Comparison of ENCODE assay signal across 18 cellular contexts in genomic region chr2:202016579-202017227, GRCh38. TPM values are rescaled to one million over a fixed set of nuclear protein-coding genes. Genes with fewer than 3 reads are reported as not detected.
DNase-seq lines count a peak whose midpoint lies in the region; ATAC-seq and TF ChIP-seq lines count a peak whose summit lies in the region.
"Had no signal": no experiment of that assay in that cellular context is flagged by ENCODE, and none has a peak within 500 bp of the region (broad histone marks: within the 10 kb centered on the region; RNA-seq: fewer than 3 reads in every experiment).

No MANE protein-coding gene starts in this region.

- H3K9ac ChIP-seq in endodermal cell (ENCODE audit: extremely low read depth, low read length, poor library complexity, severe bottlenecking): no peak overlapping the region

- no peak for TF ChIP-seq POLR2A in lower leg skin (IDR thresholded peaks at IDR 0.05)

- H3K36me3 ChIP-seq in endodermal cell (ENCODE audit: control insufficient read depth, insufficient read depth, low read length): no peaks in the 10 kb centered on the region
- H3K36me3 ChIP-seq: SJSA1 had no signal

- H3K4me1 Mint-ChIP-seq in endodermal cell: peaks cover 37% of the 10 kb centered on the region

- H3K4me1 ChIP-seq in endodermal cell (ENCODE audit: control insufficient read depth, insufficient read depth, low read length): peaks cover 15% of the 10 kb centered on the region
- H3K4me1 ChIP-seq: SJSA1 had no signal

- no peaks in the 10 kb centered on the region for H3K9me3 ChIP-seq in endodermal cell (ENCODE audit: control insufficient read depth, low read length)
- H3K9me3 ChIP-seq: SJSA1 had no signal

- no peaks in the 10 kb centered on the region for H3K27me3 ChIP-seq in endodermal cell (ENCODE audit: control insufficient read depth, insufficient read depth, low read length, poor library complexity, severe bottlenecking)
- H3K27me3 ChIP-seq: SJSA1 had no signal

- no peak overlapping the region for H3K4me3 ChIP-seq in endodermal cell (ENCODE audit: low read length)
- H3K4me3 ChIP-seq in lower leg skin (ENCODE audit: low read depth, poor library complexity, severe bottlenecking): no peak overlapping the region
- H3K4me3 ChIP-seq: SJSA1 had no signal

- TF ChIP-seq CTCF in endodermal cell (conservative IDR thresholded peaks at IDR 0.05) (no peak), lower leg skin (IDR thresholded peaks at IDR 0.05) (no peak)

- peak; percentile 91 for ATAC-seq in Right ventricle myocardium superior (ENCODE audit: poor library complexity)
- ATAC-seq in GM18502 (IDR thresholded peaks at IDR 0.05; ENCODE audit: poor library complexity, unreplicated experiment): no peak
- ATAC-seq: PC-3 had no signal

- H3K9me3 Mint-ChIP-seq in endodermal cell: peaks cover 2% of the 10 kb centered on the region

- H3K4me3 Mint-ChIP-seq in endodermal cell: no peak overlapping the region

- no peak overlapping the region for H3K27ac ChIP-seq in endodermal cell (ENCODE audit: low read depth, low read length)
- H3K27ac ChIP-seq: HL-60, RWPE1, SJSA1 had no signal

- peak overlapping the region; percentile 30 for H3K27ac Mint-ChIP-seq in endodermal cell

- H3K27me3 Mint-ChIP-seq in endodermal cell (ENCODE audit: insufficient read depth): peaks cover 16% of the 10 kb centered on the region

- WGBS in endodermal cell (ENCODE audit: insufficient coverage in 1 of 2, insufficient read length in 1 of 2), 2 experiments: 92 to 95% methylated on average over 3 to 5 of the region's 5 CpGs
- whole genome bisulfite sequencing in lower leg skin, 2 donors: 70 to 72% methylated on average over 5 of the region's 5 CpGs

- DNase-seq in Right ventricle myocardium superior (peak; percentile 75), cardiac septum (ENCODE audit: low spot score) (no peak), endodermal cell (no peak), mesenteric fat pad (ENCODE audit: low spot score) (peak; percentile 64), lower leg skin (ENCODE audit: low spot score in 2 of 2) (no peak), activated gamma-delta T cell (lab: John Stamatoyannopoulos, UW) (no peak), Ammon's horn (ENCODE audit: low spot score) (no peak)
- DNase-seq: DMS153, HCEC 1CT, NCI-H1105 treated with DMSO at 0.1 percent for 48 hours, NCI-H187, NCI-H774, PC-3 had no signal

- no peaks in the 10 kb centered on the region for H3K36me3 Mint-ChIP-seq in endodermal cell (ENCODE audit: low read depth)

- intact Hi-C loops in Right ventricle myocardium superior (cut with DNase I): no loop called here
- intact Hi-C loops in cardiac septum (cut with DNase I): no loop called here
- intact Hi-C loops in lower leg skin (cut with DNase I; ENCODE audit: low total_unique reads): no loop called here

RNA-seq across cellular contexts. Expression of gene FZD7, which starts 17.0 kb away (rescaled TPM):
- total RNA-seq in Right ventricle myocardium superior (25.3 TPM), cardiac septum (34.7 TPM), endodermal cell (100 to 1,000 TPM; 193 to 266 TPM), mesenteric fat pad (7.8 TPM), lower leg skin (10 to 100 TPM in 3 of 4 donors, 1 to 10 TPM in 1; 9.1 to 38.9 (median 22.1) TPM)
- 133 TPM for polyA plus RNA-seq in endodermal cell (2013, experiment 1 of 2)
- polyA plus RNA-seq in endodermal cell (2013, experiment 2 of 2): 134 TPM

RNA-seq across cellular contexts. Expression of gene KIAA2012, which starts 56.4 kb away (rescaled TPM):
- total RNA-seq in Right ventricle myocardium superior (not detected), cardiac septum (not detected), endodermal cell (1 to 10 TPM in 1 of 2 donors, under 1 TPM in 1; 0.62 to 1.0 TPM), mesenteric fat pad (not detected), lower leg skin (not detected)
- polyA plus RNA-seq in endodermal cell (2013, experiment 1 of 2): 0.43 TPM
- polyA plus RNA-seq in endodermal cell (2013, experiment 2 of 2): 0.33 TPM
- total RNA-seq: LHCN-M2, PC-3 had no signal

Comparison
In these comparisons a context has a peak if more than half of its experiments do, and no peak if none do; other contexts are left out.
1. DNase-seq: peak in Right ventricle myocardium superior (single experiment) and mesenteric fat pad (single experiment); none in cardiac septum (single experiment), endodermal cell (single experiment), lower leg skin (0 of 2), activated gamma-delta T cell (single experiment) and Ammon's horn (single experiment).